Comparison of ENCODE assay signal across 9 cellular contexts in the genomic region with DNA sequence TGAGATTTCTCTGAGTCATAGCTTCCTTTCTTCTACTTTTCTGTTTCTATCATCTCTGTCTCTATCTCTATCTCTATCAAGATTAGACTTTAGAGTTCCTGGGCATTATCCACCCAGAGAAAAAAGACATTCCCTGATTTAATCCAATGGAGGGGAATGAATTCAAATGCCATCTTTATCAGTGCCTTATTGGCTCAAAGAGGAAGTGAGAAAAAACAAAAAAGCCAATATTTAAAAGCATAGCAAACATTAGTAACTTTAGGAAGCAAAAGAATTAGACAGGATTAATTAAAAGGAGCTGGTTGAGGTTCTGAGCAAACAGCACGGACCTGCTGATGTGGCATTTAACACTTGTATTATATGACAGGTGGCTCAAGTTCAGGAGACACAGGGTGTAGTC.
"Had no signal": no experiment of that assay in that cellular context is flagged by ENCODE, and none has a peak within 500 bp of the region (broad histone marks: within the 10 kb centered on the region; RNA-seq: fewer than 3 reads in every experiment).

No MANE protein-coding gene starts in this region.

- H3K4me1 ChIP-seq: HAP-1 had no signal

- H3K27ac Mint-ChIP-seq: HFFc6 had no signal

- ATAC-seq: HCT116, K562 had no signal

- H3K27ac ChIP-seq: HL-60 had no signal

- H3K4me3 Mint-ChIP-seq: HFFc6 had no signal

- H3K4me3 ChIP-seq: HAP-1, K562 had no signal

- DNase-seq: GOT3, H7, HFFc6, IMR-90, KG1 had no signal

- H3K36me3 ChIP-seq: HAP-1 had no signal
